In genomic region chr17:6476061-6476833, GRCh38 we compare ENCODE assay signal across 1 cellular context.
TF ChIP-seq lines count a peak whose summit lies in the region.

No MANE protein-coding gene starts in this region.

TF ChIP-seq in K562, 482 proteins besides CTCF, POLR2A, EP300 and RAD21 (continued from another document):
- no peak for TF ChIP-seq RERE (CRISPR knock-in tag; IDR thresholded peaks at IDR 0.05; ENCODE audit: borderline replicate concordance)
- no peak for TF ChIP-seq MBD2 (IDR thresholded peaks at IDR 0.05; ENCODE audit: borderline replicate concordance, low read depth)
- TF ChIP-seq ATF3 (IDR thresholded peaks at IDR 0.05), result peak; percentile 48; the same call in 1 of the 2 replicates
- no peak for TF ChIP-seq ATF3 (CRISPR knock-in tag; conservative IDR thresholded peaks at IDR 0.05)
- TF ChIP-seq NR2C2 (CRISPR knock-in tag; IDR thresholded peaks at IDR 0.05), result no peak
- TF ChIP-seq NR2C2 (tag; IDR thresholded peaks at IDR 0.05), result peak; percentile 46
TF ChIP-seq in K562: peak in this region for 7.
